ENCODE assay signal across 12 cellular contexts in genomic region chr2:231411237-231411636, GRCh38. TPM values are rescaled to one million over a fixed set of nuclear protein-coding genes. Genes with fewer than 3 reads are reported as not detected.
DNase-seq lines count a peak whose midpoint lies in the region; ATAC-seq and TF ChIP-seq lines count a peak whose summit lies in the region.
"Had no signal": no experiment of that assay in that cellular context is flagged by ENCODE, and none has a peak within 500 bp of the region (broad histone marks: within the 10 kb centered on the region; RNA-seq: fewer than 3 reads in every experiment).

No MANE protein-coding gene starts in this region.

- 0 out of 2 replicates have a peak overlapping the region, but pooled peaks have one; percentile 1 for H3K9ac ChIP-seq in HUES48 (ENCODE audit: low read depth, low read length)

- H3K9me3 ChIP-seq in CD4-positive, alpha-beta memory T cell (ENCODE audit: control insufficient read depth in 1 of 2, low read length in 2 of 2) = no peaks in the 10 kb centered on the region
- peaks cover 8% of the 10 kb centered on the region for H3K9me3 ChIP-seq in HUES48 (ENCODE audit: control insufficient read depth, insufficient read depth, low read length)
- H3K9me3 ChIP-seq in Caco-2 = peaks cover 4% of the 10 kb centered on the region; the same call in 1 of the 2 replicates
- peaks cover 0 to 9% (median 2%) of the 10 kb centered on the region in 4 donors for H3K9me3 ChIP-seq in upper lobe of left lung

- peaks cover 29 to 37% of the 10 kb centered on the region in 2 donors for H3K27me3 Mint-ChIP-seq in CD4-positive, alpha-beta memory T cell
- no peaks in the 10 kb centered on the region for H3K27me3 Mint-ChIP-seq in chondrocyte (ENCODE audit: low read depth)
- H3K27me3 Mint-ChIP-seq in naive thymus-derived CD8-positive, alpha-beta T cell = peaks cover 14 to 45% (median 30%) of the 10 kb centered on the region in 5 donors
- H3K27me3 Mint-ChIP-seq in Caco-2 (ENCODE audit: insufficient read depth, unreplicated experiment) = no peaks in the 10 kb centered on the region

- WGBS in upper lobe of left lung, 2 donors = 66 to 72% methylated on average over 3 of the region's 3 CpGs

- DNase-seq in CD4-positive, alpha-beta memory T cell = no peak
- DNase-seq in chondrocyte (ENCODE audit: low spot score) (no peak), Caco-2 (no peak), upper lobe of left lung (no peak), ACHN (no peak)
- DNase-seq in naive thymus-derived CD8-positive, alpha-beta T cell = no peak
- DNase-seq: activated CD4-positive, alpha-beta T cell treated with anti-CD3 and anti-CD28 coated beads, Interleukin-2, amount 50 U/mL, for 1 hour; activated naive CD4-positive, alpha-beta T cell treated with anti-CD3 and anti-CD28 coated beads, Interleukin-2, amount 50 U/mL, for 16 hours; esophagus squamous epithelium; MV-4-11 had no signal

- H3K36me3 Mint-ChIP-seq in CD4-positive, alpha-beta memory T cell = peaks cover 2 to 9% of the 10 kb centered on the region in 2 donors
- H3K36me3 Mint-ChIP-seq in chondrocyte (ENCODE audit: low read depth) (peaks cover 1% of the 10 kb centered on the region), Caco-2 (ENCODE audit: insufficient read depth, unreplicated experiment) (no peaks in the 10 kb centered on the region)
- H3K36me3 Mint-ChIP-seq in naive thymus-derived CD8-positive, alpha-beta T cell = peaks cover 0 to 9% (median 3%) of the 10 kb centered on the region in 3 donors

- H3K4me1 Mint-ChIP-seq in CD4-positive, alpha-beta memory T cell = peaks cover 5 to 18% (median 9%) of the 10 kb centered on the region in 4 donors
- H3K4me1 Mint-ChIP-seq in chondrocyte (ENCODE audit: low read depth) (peaks cover 29% of the 10 kb centered on the region), Caco-2 (ENCODE audit: low read depth, unreplicated experiment) (peaks cover 6% of the 10 kb centered on the region)
- H3K4me1 Mint-ChIP-seq in naive thymus-derived CD8-positive, alpha-beta T cell = peaks cover 0 to 16% (median 11%) of the 10 kb centered on the region in 4 donors

- H3K4me3 Mint-ChIP-seq in CD4-positive, alpha-beta memory T cell = peak overlapping the region in 6 of 8 donors; percentile 41 to 79 (median 68)
- peak overlapping the region; percentile 63 for H3K4me3 Mint-ChIP-seq in chondrocyte (ENCODE audit: unreplicated experiment)
- H3K4me3 Mint-ChIP-seq in naive thymus-derived CD8-positive, alpha-beta T cell = peak overlapping the region; percentile 20 to 79 (median 67)
- H3K4me3 Mint-ChIP-seq in Caco-2 (ENCODE audit: unreplicated experiment) = no peak overlapping the region

- peaks cover 0 to 20% (median 8%) of the 10 kb centered on the region in 8 donors for H3K9me3 Mint-ChIP-seq in CD4-positive, alpha-beta memory T cell
- H3K9me3 Mint-ChIP-seq in chondrocyte (ENCODE audit: low read depth) (peaks cover 4% of the 10 kb centered on the region), Caco-2 (ENCODE audit: unreplicated experiment) (no peaks in the 10 kb centered on the region)
- peaks cover 0 to 8% (median 6%) of the 10 kb centered on the region in 9 donors for H3K9me3 Mint-ChIP-seq in naive thymus-derived CD8-positive, alpha-beta T cell

- in situ Hi-C loops in ACHN (cut with HindIII; ENCODE audit: low pct_ligation_motif_present, low pct_unique_long_range_greater_than_20kb, low sequenced_read_pairs) = loop anchor here (10.0 to 25.0 kb wide), 2 partner anchors 86 to 199 kb away; no protein-coding TSS in a partner anchor

- no peak for TF ChIP-seq CTCF in chondrocyte (IDR thresholded peaks at IDR 0.05)
- no peak for TF ChIP-seq CTCF in Caco-2 (IDR thresholded peaks at IDR 0.05; ENCODE audit: insufficient read depth in 1 of 2, low read depth in 1 of 2, low read length in 1 of 2, severe bottlenecking in 1 of 2, unreplicated experiment in 1 of 2)
- no peak for TF ChIP-seq CTCF in upper lobe of left lung (IDR thresholded peaks at IDR 0.05)

- CTCF ChIA-PET in CD4-positive, alpha-beta memory T cell (lab: Charles Lee; ENCODE audit: partially characterized antibody) = interaction anchor here (1.4 kb wide), 1 partner anchor 40 kb away, joined by 4 read pairs; no protein-coding TSS in a partner anchor
- CTCF ChIA-PET in Caco-2 (lab: Charles Lee) = no interaction called here

- POLR2A ChIA-PET in CD4-positive, alpha-beta memory T cell (lab: Charles Lee; ENCODE audit: partially characterized antibody) = no interaction called here
- POLR2A ChIA-PET in naive thymus-derived CD8-positive, alpha-beta T cell (lab: Charles Lee) = no interaction called here
- POLR2A ChIA-PET in Caco-2 (lab: Charles Lee) = no interaction called here

- ATAC-seq in naive thymus-derived CD8-positive, alpha-beta T cell = no peak
- ATAC-seq in upper lobe of left lung (ENCODE audit: low FRiP score in 2 of 2) (no peak), GM21528 (IDR thresholded peaks at IDR 0.05; ENCODE audit: low FRiP score, unreplicated experiment) (no peak)

- peaks cover 15% of the 10 kb centered on the region for H3K4me1 ChIP-seq in CD4-positive, alpha-beta memory T cell (ENCODE audit: insufficient read depth, low read length)
- H3K4me1 ChIP-seq in HUES48 (ENCODE audit: control insufficient read depth, insufficient read depth, low read length) (peaks cover 34% of the 10 kb centered on the region), Caco-2 (peaks cover 12% of the 10 kb centered on the region), upper lobe of left lung (peaks cover 10 to 14% (median 13%) of the 10 kb centered on the region in 4 donors)

- BruUV-seq in Caco-2 (replicated peaks; lab: Mats Ljungman, UMichigan) = no TSS peak

- intact Hi-C loops in CD4-positive, alpha-beta memory T cell (cut with micrococcal nuclease) = no loop called here
- intact Hi-C loops in Caco-2 (cut with micrococcal nuclease; ENCODE audit: unreplicated experiment) = loop anchor here (5.0 kb wide), 1 partner anchor 41 kb away; no protein-coding TSS in a partner anchor

- H3K27ac Mint-ChIP-seq in CD4-positive, alpha-beta memory T cell = peak overlapping the region in 1 of 7 donors; percentile 41
- H3K27ac Mint-ChIP-seq in chondrocyte (ENCODE audit: unreplicated experiment) (no peak overlapping the region), Caco-2 (ENCODE audit: unreplicated experiment) (no peak overlapping the region)
- no peak overlapping the region for H3K27ac Mint-ChIP-seq in naive thymus-derived CD8-positive, alpha-beta T cell

- H3K27me3 ChIP-seq in CD4-positive, alpha-beta memory T cell (ENCODE audit: insufficient read depth, low read length) = peaks cover 14% of the 10 kb centered on the region
- H3K27me3 ChIP-seq in HUES48 (ENCODE audit: control insufficient read depth, insufficient read depth, low read length) (no peaks in the 10 kb centered on the region), Caco-2 (replicated peaks; ENCODE audit: control insufficient read depth, insufficient read depth, low read length) (no peaks in the 10 kb centered on the region), upper lobe of left lung (peaks cover 0 to 7% (median 0%) of the 10 kb centered on the region in 4 donors)

- no peak for TF ChIP-seq EP300 in upper lobe of left lung (IDR thresholded peaks at IDR 0.05)

- H3K36me3 ChIP-seq in CD4-positive, alpha-beta memory T cell (ENCODE audit: insufficient read depth, low read length) = no peaks in the 10 kb centered on the region
- H3K36me3 ChIP-seq in HUES48 (ENCODE audit: control insufficient read depth, insufficient read depth, low read length) = no peaks in the 10 kb centered on the region
- no peaks in the 10 kb centered on the region for H3K36me3 ChIP-seq in Caco-2 (ENCODE audit: control insufficient read depth, insufficient read depth, low read length)
- H3K36me3 ChIP-seq in upper lobe of left lung = no peaks in the 10 kb centered on the region
- H3K36me3 ChIP-seq: esophagus squamous epithelium had no signal

- no peak overlapping the region for H3K27ac ChIP-seq in CD4-positive, alpha-beta memory T cell (ENCODE audit: low read depth, low read length)
- peak overlapping the region; percentile 95 for H3K27ac ChIP-seq in HUES48 (ENCODE audit: low read depth, low read length)
- no peak overlapping the region for H3K27ac ChIP-seq in upper lobe of left lung

- H3K4me3 ChIP-seq in CD4-positive, alpha-beta memory T cell (ENCODE audit: low read length in 2 of 2) = no peak overlapping the region
- peak overlapping the region; percentile 64 for H3K4me3 ChIP-seq in HUES48 (ENCODE audit: low read depth, low read length)
- H3K4me3 ChIP-seq in Caco-2 (ENCODE audit: low read depth, low read length) = no peak overlapping the region
- no peak overlapping the region for H3K4me3 ChIP-seq in upper lobe of left lung

- TF ChIP-seq POLR2A in upper lobe of left lung (IDR thresholded peaks at IDR 0.05) = no peak

RNA-seq across cellular contexts. Expression of gene B3GNT7, which starts 15.7 kb away (rescaled TPM):
- total RNA-seq in CD4-positive, alpha-beta memory T cell = not detected
- not detected for polyA plus RNA-seq in CD4-positive, alpha-beta memory T cell
- total RNA-seq in chondrocyte (1.7 to 1.9 TPM (median 1.8 TPM) in 3 replicates), Caco-2 (2022) (2.7 and 3.6 TPM in 2 replicates), upper lobe of left lung (100 to 1,000 TPM in 1 of 6 donors, 10 to 100 TPM in 5; 64.5 to 108 (median 87.2) TPM)
- under 1 TPM; 0.55 to 0.68 TPM for total RNA-seq in naive thymus-derived CD8-positive, alpha-beta T cell
- polyA plus RNA-seq in naive thymus-derived CD8-positive, alpha-beta T cell = under 1 TPM in 1 of 3 donors, not detected in 2; 0.06 TPM

RNA-seq across cellular contexts. Expression of gene NCL, which starts 53.0 kb away (rescaled TPM):
- 100 to 1,000 TPM; 380 to 390 TPM for total RNA-seq in CD4-positive, alpha-beta memory T cell
- polyA plus RNA-seq in CD4-positive, alpha-beta memory T cell = 100 to 1,000 TPM; 150 to 593 TPM
- 298 to 471 TPM (median 302 TPM) in 3 replicates for total RNA-seq in chondrocyte
- total RNA-seq in naive thymus-derived CD8-positive, alpha-beta T cell = 100 to 1,000 TPM; 446 to 467 TPM
- polyA plus RNA-seq in naive thymus-derived CD8-positive, alpha-beta T cell = 100 to 1,000 TPM; 370 to 590 (median 468) TPM
- 608 and 612 TPM in 2 replicates for total RNA-seq in Caco-2 (2022)
- 100 to 1,000 TPM; 113 to 299 (median 194) TPM for total RNA-seq in upper lobe of left lung

Comparison
In these comparisons a context has a peak if more than half of its experiments do, and no peak if none do; other contexts are left out.
1. RNA of gene B3GNT7, which starts 15.7 kb away (total RNA-seq): 64.5 to 108 TPM in upper lobe of left lung; 2.7 to 3.6 TPM in Caco-2, 1.7 to 1.9 TPM in chondrocyte, 0.55 to 0.68 TPM in naive thymus-derived CD8-positive, alpha-beta T cell and not detected in CD4-positive, alpha-beta memory T cell; every median in the first group is over 10 times any median in the second.